In the genomic region with DNA sequence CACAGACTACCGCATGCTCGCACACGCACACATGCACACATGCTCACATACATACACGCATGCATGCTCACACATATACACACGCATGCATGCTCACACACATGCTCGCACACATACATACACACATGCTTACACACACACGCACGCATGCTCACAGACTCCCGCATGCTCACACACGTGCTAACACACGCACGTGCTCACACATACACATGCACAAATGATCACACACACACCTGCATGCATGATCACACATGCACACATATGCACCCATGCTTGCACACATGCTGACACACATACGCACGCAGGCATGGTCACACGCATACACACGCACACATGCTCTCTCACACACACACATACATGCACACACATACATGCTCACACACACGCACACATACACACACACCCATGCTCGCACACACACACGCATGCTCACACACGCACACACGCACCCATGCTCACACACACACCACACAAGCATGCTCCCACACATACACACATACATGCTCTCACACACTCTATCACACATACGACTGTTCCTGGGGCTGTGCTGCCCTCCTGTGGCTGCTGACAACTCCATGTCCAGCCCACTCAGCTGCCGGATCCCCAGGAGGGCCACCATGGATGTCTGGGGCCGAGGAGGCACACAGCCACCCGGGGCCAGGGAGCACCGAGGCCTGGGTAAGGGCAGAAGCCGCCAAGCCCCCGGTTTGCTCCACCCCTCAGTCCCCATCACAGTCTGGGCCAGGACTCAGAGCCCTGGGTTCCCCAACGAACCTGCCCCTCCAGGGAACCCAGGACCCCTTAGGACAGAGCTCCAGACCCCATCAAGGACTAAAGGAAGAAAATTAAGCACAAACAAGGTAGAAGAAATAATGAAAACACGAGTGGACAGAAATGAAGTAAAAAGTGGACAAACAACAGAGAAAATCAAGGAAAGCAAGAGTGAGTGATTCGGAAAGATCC, we compare ENCODE assay signal across 1 cellular context.
TF ChIP-seq lines count a peak whose summit lies in the region.

No MANE protein-coding gene starts in this region.

TF ChIP-seq in HepG2, 621 proteins besides CTCF, POLR2A, EP300 and RAD21 (continued from another document and continues in another):
- no peak for TF ChIP-seq SIN3A (IDR thresholded peaks at IDR 0.05; ENCODE audit: borderline replicate concordance, low read depth, low read length)
- TF ChIP-seq CCDC6 (CRISPR knock-in tag; IDR thresholded peaks at IDR 0.05) = no peak
- TF ChIP-seq, protein P1, sequence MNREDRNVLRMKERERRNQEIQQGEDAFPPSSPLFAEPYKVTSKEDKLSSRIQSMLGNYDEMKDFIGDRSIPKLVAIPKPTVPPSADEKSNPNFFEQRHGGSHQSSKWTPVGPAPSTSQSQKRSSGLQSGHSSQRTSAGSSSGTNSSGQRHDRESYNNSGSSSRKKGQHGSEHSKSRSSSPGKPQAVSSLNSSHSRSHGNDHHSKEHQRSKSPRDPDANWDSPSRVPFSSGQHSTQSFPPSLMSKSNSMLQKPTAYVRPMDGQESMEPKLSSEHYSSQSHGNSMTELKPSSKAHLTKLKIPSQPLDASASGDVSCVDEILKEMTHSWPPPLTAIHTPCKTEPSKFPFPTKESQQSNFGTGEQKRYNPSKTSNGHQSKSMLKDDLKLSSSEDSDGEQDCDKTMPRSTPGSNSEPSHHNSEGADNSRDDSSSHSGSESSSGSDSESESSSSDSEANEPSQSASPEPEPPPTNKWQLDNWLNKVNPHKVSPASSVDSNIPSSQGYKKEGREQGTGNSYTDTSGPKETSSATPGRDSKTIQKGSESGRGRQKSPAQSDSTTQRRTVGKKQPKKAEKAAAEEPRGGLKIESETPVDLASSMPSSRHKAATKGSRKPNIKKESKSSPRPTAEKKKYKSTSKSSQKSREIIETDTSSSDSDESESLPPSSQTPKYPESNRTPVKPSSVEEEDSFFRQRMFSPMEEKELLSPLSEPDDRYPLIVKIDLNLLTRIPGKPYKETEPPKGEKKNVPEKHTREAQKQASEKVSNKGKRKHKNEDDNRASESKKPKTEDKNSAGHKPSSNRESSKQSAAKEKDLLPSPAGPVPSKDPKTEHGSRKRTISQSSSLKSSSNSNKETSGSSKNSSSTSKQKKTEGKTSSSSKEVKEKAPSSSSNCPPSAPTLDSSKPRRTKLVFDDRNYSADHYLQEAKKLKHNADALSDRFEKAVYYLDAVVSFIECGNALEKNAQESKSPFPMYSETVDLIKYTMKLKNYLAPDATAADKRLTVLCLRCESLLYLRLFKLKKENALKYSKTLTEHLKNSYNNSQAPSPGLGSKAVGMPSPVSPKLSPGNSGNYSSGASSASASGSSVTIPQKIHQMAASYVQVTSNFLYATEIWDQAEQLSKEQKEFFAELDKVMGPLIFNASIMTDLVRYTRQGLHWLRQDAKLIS (CRISPR knock-in tag; IDR thresholded peaks at IDR 0.05) = no peak
- TF ChIP-seq GTF3A (CRISPR knock-in tag; conservative IDR thresholded peaks at IDR 0.05) = no peak
- TF ChIP-seq, protein P2, sequence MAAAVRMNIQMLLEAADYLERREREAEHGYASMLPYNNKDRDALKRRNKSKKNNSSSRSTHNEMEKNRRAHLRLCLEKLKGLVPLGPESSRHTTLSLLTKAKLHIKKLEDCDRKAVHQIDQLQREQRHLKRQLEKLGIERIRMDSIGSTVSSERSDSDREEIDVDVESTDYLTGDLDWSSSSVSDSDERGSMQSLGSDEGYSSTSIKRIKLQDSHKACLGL (CRISPR knock-in tag; IDR thresholded peaks at IDR 0.05) = no peak
- TF ChIP-seq, protein P3, sequence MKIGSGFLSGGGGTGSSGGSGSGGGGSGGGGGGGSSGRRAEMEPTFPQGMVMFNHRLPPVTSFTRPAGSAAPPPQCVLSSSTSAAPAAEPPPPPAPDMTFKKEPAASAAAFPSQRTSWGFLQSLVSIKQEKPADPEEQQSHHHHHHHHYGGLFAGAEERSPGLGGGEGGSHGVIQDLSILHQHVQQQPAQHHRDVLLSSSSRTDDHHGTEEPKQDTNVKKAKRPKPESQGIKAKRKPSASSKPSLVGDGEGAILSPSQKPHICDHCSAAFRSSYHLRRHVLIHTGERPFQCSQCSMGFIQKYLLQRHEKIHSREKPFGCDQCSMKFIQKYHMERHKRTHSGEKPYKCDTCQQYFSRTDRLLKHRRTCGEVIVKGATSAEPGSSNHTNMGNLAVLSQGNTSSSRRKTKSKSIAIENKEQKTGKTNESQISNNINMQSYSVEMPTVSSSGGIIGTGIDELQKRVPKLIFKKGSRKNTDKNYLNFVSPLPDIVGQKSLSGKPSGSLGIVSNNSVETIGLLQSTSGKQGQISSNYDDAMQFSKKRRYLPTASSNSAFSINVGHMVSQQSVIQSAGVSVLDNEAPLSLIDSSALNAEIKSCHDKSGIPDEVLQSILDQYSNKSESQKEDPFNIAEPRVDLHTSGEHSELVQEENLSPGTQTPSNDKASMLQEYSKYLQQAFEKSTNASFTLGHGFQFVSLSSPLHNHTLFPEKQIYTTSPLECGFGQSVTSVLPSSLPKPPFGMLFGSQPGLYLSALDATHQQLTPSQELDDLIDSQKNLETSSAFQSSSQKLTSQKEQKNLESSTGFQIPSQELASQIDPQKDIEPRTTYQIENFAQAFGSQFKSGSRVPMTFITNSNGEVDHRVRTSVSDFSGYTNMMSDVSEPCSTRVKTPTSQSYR (CRISPR knock-in tag; IDR thresholded peaks at IDR 0.05; ENCODE audit: borderline replicate concordance) = no peak
- TF ChIP-seq, protein P4, sequence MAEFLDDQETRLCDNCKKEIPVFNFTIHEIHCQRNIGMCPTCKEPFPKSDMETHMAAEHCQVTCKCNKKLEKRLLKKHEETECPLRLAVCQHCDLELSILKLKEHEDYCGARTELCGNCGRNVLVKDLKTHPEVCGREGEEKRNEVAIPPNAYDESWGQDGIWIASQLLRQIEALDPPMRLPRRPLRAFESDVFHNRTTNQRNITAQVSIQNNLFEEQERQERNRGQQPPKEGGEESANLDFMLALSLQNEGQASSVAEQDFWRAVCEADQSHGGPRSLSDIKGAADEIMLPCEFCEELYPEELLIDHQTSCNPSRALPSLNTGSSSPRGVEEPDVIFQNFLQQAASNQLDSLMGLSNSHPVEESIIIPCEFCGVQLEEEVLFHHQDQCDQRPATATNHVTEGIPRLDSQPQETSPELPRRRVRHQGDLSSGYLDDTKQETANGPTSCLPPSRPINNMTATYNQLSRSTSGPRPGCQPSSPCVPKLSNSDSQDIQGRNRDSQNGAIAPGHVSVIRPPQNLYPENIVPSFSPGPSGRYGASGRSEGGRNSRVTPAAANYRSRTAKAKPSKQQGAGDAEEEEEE (CRISPR knock-in tag; IDR thresholded peaks at IDR 0.05; ENCODE audit: borderline replicate concordance) = no peak
- TF ChIP-seq MIER3 (CRISPR knock-in tag; IDR thresholded peaks at IDR 0.05; ENCODE audit: borderline replicate concordance) = 0 out of 2 replicates have a peak, but pooled peaks have one; percentile 22
- TF ChIP-seq, protein P5, sequence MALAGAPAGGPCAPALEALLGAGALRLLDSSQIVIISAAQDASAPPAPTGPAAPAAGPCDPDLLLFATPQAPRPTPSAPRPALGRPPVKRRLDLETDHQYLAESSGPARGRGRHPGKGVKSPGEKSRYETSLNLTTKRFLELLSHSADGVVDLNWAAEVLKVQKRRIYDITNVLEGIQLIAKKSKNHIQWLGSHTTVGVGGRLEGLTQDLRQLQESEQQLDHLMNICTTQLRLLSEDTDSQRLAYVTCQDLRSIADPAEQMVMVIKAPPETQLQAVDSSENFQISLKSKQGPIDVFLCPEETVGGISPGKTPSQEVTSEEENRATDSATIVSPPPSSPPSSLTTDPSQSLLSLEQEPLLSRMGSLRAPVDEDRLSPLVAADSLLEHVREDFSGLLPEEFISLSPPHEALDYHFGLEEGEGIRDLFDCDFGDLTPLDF (CRISPR knock-in tag; IDR thresholded peaks at IDR 0.05) = no peak
- TF ChIP-seq, protein P6, sequence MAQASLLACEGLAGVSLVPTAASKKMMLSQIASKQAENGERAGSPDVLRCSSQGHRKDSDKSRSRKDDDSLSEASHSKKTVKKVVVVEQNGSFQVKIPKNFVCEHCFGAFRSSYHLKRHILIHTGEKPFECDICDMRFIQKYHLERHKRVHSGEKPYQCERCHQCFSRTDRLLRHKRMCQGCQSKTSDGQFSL (CRISPR knock-in tag; IDR thresholded peaks at IDR 0.05) = 0 out of 2 replicates have a peak, but pooled peaks have one; percentile 26
- no peak for TF ChIP-seq ZFP62 (CRISPR knock-in tag; IDR thresholded peaks at IDR 0.05)
- TF ChIP-seq, protein P7, sequence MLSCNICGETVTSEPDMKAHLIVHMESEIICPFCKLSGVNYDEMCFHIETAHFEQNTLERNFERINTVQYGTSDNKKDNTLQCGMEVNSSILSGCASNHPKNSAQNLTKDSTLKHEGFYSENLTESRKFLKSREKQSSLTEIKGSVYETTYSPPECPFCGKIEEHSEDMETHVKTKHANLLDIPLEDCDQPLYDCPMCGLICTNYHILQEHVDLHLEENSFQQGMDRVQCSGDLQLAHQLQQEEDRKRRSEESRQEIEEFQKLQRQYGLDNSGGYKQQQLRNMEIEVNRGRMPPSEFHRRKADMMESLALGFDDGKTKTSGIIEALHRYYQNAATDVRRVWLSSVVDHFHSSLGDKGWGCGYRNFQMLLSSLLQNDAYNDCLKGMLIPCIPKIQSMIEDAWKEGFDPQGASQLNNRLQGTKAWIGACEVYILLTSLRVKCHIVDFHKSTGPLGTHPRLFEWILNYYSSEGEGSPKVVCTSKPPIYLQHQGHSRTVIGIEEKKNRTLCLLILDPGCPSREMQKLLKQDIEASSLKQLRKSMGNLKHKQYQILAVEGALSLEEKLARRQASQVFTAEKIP (CRISPR knock-in tag; IDR thresholded peaks at IDR 0.05; ENCODE audit: borderline replicate concordance) = no peak
- no peak for TF ChIP-seq ZBTB1 (CRISPR knock-in tag; IDR thresholded peaks at IDR 0.05; ENCODE audit: borderline replicate concordance)
- TF ChIP-seq ATF7 (IDR thresholded peaks at IDR 0.05) = no peak
- no peak for TF ChIP-seq ATF7 (CRISPR knock-in tag; IDR thresholded peaks at IDR 0.05)
- no peak for TF ChIP-seq CC2D1A (CRISPR knock-in tag; IDR thresholded peaks at IDR 0.05)
- TF ChIP-seq RFXAP (CRISPR knock-in tag; IDR thresholded peaks at IDR 0.05; ENCODE audit: borderline replicate concordance) = no peak
- no peak for TF ChIP-seq HOXA7 (CRISPR knock-in tag; IDR thresholded peaks at IDR 0.05)
- no peak for TF ChIP-seq NR2F6 (IDR thresholded peaks at IDR 0.05)
- TF ChIP-seq NR2F6 (CRISPR knock-in tag; IDR thresholded peaks at IDR 0.05) = no peak
- no peak for TF ChIP-seq ZIK1 (CRISPR knock-in tag; IDR thresholded peaks at IDR 0.05; ENCODE audit: borderline replicate concordance, low read depth)
- no peak for TF ChIP-seq ZNF34 (CRISPR knock-in tag; IDR thresholded peaks at IDR 0.05; ENCODE audit: borderline replicate concordance)
- no peak for TF ChIP-seq CEBPB (IDR thresholded peaks at IDR 0.05; ENCODE audit: borderline replicate concordance, low read depth, low read length)
- TF ChIP-seq, protein P8, sequence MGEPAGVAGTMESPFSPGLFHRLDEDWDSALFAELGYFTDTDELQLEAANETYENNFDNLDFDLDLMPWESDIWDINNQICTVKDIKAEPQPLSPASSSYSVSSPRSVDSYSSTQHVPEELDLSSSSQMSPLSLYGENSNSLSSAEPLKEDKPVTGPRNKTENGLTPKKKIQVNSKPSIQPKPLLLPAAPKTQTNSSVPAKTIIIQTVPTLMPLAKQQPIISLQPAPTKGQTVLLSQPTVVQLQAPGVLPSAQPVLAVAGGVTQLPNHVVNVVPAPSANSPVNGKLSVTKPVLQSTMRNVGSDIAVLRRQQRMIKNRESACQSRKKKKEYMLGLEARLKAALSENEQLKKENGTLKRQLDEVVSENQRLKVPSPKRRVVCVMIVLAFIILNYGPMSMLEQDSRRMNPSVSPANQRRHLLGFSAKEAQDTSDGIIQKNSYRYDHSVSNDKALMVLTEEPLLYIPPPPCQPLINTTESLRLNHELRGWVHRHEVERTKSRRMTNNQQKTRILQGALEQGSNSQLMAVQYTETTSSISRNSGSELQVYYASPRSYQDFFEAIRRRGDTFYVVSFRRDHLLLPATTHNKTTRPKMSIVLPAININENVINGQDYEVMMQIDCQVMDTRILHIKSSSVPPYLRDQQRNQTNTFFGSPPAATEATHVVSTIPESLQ (CRISPR knock-in tag; conservative IDR thresholded peaks at IDR 0.05) = no peak
- no peak for TF ChIP-seq ZNF432 (CRISPR knock-in tag; IDR thresholded peaks at IDR 0.05; ENCODE audit: borderline replicate concordance)
- TF ChIP-seq TEAD3 (CRISPR knock-in tag; optimal IDR thresholded peaks at IDR 0.05; ENCODE audit: borderline replicate concordance) = no peak
- TF ChIP-seq TAF1 (CRISPR knock-in tag; IDR thresholded peaks at IDR 0.05) = no peak
- no peak for TF ChIP-seq ZNF713 (CRISPR knock-in tag; IDR thresholded peaks at IDR 0.05)
- TF ChIP-seq FOXP1 (IDR thresholded peaks at IDR 0.05) = no peak
- no peak for TF ChIP-seq FOXP1 (CRISPR knock-in tag; IDR thresholded peaks at IDR 0.05)
- TF ChIP-seq, protein P9, sequence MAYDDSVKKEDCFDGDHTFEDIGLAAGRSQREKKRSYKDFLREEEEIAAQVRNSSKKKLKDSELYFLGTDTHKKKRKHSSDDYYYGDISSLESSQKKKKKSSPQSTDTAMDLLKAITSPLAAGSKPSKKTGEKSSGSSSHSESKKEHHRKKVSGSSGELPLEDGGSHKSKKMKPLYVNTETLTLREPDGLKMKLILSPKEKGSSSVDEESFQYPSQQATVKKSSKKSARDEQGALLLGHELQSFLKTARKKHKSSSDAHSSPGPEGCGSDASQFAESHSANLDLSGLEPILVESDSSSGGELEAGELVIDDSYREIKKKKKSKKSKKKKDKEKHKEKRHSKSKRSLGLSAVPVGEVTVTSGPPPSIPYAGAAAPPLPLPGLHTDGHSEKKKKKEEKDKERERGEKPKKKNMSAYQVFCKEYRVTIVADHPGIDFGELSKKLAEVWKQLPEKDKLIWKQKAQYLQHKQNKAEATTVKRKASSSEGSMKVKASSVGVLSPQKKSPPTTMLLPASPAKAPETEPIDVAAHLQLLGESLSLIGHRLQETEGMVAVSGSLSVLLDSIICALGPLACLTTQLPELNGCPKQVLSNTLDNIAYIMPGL (CRISPR knock-in tag; IDR thresholded peaks at IDR 0.05; ENCODE audit: borderline replicate concordance in 1 of 2, low read depth in 1 of 2) = no peak
- TF ChIP-seq ZNF333 (CRISPR knock-in tag; IDR thresholded peaks at IDR 0.05; ENCODE audit: borderline replicate concordance) = no peak
- no peak for TF ChIP-seq ZSCAN12 (CRISPR knock-in tag; IDR thresholded peaks at IDR 0.05)
